ENCODE assay signal across 9 cellular contexts in the genomic region with DNA sequence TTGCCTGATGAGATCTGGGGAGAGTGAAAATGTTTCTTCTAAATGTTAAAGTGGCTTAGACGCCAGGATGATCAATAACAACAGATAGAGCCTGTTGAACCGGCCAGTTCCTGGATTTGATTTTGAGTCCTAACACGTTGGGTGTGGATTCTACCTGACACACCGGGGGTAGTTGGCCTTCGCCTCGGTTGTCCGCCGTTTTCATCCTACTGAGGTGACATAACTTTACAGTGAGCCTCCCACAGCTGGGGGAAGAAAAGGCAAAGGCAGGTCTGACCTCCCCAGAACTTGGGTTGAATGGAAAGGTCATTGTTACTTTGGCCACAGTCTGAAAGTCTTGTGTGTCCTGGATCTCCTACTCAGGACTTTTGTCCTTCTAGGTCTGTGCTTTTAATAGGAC. TPM values are rescaled to one million over a fixed set of nuclear protein-coding genes. Genes with fewer than 3 reads are reported as not detected.
DNase-seq lines count a peak whose midpoint lies in the region; ATAC-seq and TF ChIP-seq lines count a peak whose summit lies in the region.
"Had no signal": no experiment of that assay in that cellular context is flagged by ENCODE, and none has a peak within 500 bp of the region (broad histone marks: within the 10 kb centered on the region; RNA-seq: fewer than 3 reads in every experiment).

No MANE protein-coding gene starts in this region.

- DNase-seq in A673 (ENCODE audit: low spot score) (no peak), IMR-90 (no peak), NCI-H2227 (lab: John Stamatoyannopoulos, UW; ENCODE audit: unreplicated experiment) (no peak), NCI-H2107 (lab: John Stamatoyannopoulos, UW) (no peak), ureter (ENCODE audit: low spot score) (no peak), germinal center (ENCODE audit: low spot score) (no peak)
- DNase-seq in central memory CD8-positive, alpha-beta T cell (ENCODE audit: low spot score in 2 of 2), result no peak
- DNase-seq: NCI-H1694 had no signal

- peak overlapping the region; percentile 91 for H3K9ac ChIP-seq in IMR-90 (ENCODE audit: low read depth, low read length)

- peak overlapping the region; percentile 7; the same call in 1 of the 3 replicates for H2BK15ac ChIP-seq in IMR-90 (ENCODE audit: low read depth, low read length)

- peak overlapping the region; percentile 45 for H3K56ac ChIP-seq in IMR-90 (ENCODE audit: extremely low read depth, insufficient read depth, low read length)

- TF ChIP-seq CTCF in A673 (conservative IDR thresholded peaks at IDR 0.05; ENCODE audit: low read depth, low read length) (no peak), IMR-90 (conservative IDR thresholded peaks at IDR 0.05; ENCODE audit: low read depth, low read length) (no peak)

- H3K27me3 ChIP-seq in A673 (replicated peaks; ENCODE audit: insufficient read depth, low read depth, low read length, poor library complexity) (no peaks in the 10 kb centered on the region), IMR-90 (ENCODE audit: control insufficient read depth, insufficient read depth, low read length) (no peaks in the 10 kb centered on the region), muscle layer of duodenum (ENCODE audit: low read depth, low read length) (no peaks in the 10 kb centered on the region)

- dilution Hi-C loops in IMR-90 (cut with HindIII; ENCODE audit: low sequenced_read_pairs, unreplicated experiment), result no loop called here

- peak overlapping the region; percentile 5; the same call in 1 of the 2 replicates for H4K5ac ChIP-seq in IMR-90 (ENCODE audit: low read depth, low read length)

- no peak overlapping the region for H2AFZ ChIP-seq in IMR-90 (replicated peaks; ENCODE audit: low read length, poor library complexity)

- peaks cover 47% of the 10 kb centered on the region for H3K36me3 ChIP-seq in A673 (ENCODE audit: insufficient read depth, low read length, poor library complexity, severe bottlenecking)
- H3K36me3 ChIP-seq in IMR-90 (ENCODE audit: control insufficient read depth, insufficient read depth, low read length), result peaks cover 16% of the 10 kb centered on the region
- peaks cover 15 to 18% of the 10 kb centered on the region in 2 donors for H3K36me3 ChIP-seq in muscle layer of duodenum (ENCODE audit: control insufficient read depth in 1 of 2, insufficient read depth in 2 of 2, low read length in 2 of 2)

- no peak for TF ChIP-seq RAD21 in IMR-90 (IDR thresholded peaks at IDR 0.05; ENCODE audit: low read length)

- peak overlapping the region; percentile 74 for H3K14ac ChIP-seq in IMR-90 (replicated peaks; ENCODE audit: low read depth, low read length)

- H4K20me1 ChIP-seq in IMR-90 (ENCODE audit: insufficient read depth, low read length), result peaks cover 29% of the 10 kb centered on the region; the same call in 1 of the 2 replicates

- peaks cover 13% of the 10 kb centered on the region; the same call in 1 of the 2 replicates for H3K9me1 ChIP-seq in IMR-90 (ENCODE audit: insufficient read depth, low read length)

- POLR2A ChIA-PET in A673 (lab: Charles Lee; ENCODE audit: low non-redundant PET), result no interaction called here
- POLR2A ChIA-PET in IMR-90 (lab: Charles Lee; ENCODE audit: unreplicated experiment), result interaction anchor here (0.7 to 2.9 kb wide), 2 partner anchors 12 to 22 kb away, joined by 3 to 22 read pairs; no protein-coding TSS in a partner anchor

- H3K4me2 ChIP-seq in IMR-90 (ENCODE audit: low read depth, low read length), result peak overlapping the region; percentile 97

- peaks cover 18% of the 10 kb centered on the region for H3K4me1 ChIP-seq in A673 (ENCODE audit: insufficient read depth, low read length, poor library complexity, severe bottlenecking)
- peaks cover 6% of the 10 kb centered on the region for H3K4me1 ChIP-seq in IMR-90 (ENCODE audit: control insufficient read depth, insufficient read depth, low read length)
- H3K4me1 ChIP-seq in muscle layer of duodenum (ENCODE audit: control insufficient read depth in 1 of 2, insufficient read depth in 2 of 2, low read length in 2 of 2), result peaks cover 0 to 13% of the 10 kb centered on the region in 2 donors

- no peak for ATAC-seq in IMR-90 (ENCODE audit: low read depth)
- no peak for ATAC-seq in central memory CD8-positive, alpha-beta T cell (replicated peaks; ENCODE audit: extremely low read depth, poor library complexity, severe bottlenecking)

- peak overlapping the region in 1 of 2 experiments; percentile 40; a peak in 1 of 4 replicates for H4K8ac ChIP-seq in IMR-90 (ENCODE audit: low read depth in 2 of 2, low read length in 2 of 2)

- H3K27me3 Mint-ChIP-seq in central memory CD8-positive, alpha-beta T cell, result no peaks in the 10 kb centered on the region

- H4K91ac ChIP-seq in IMR-90 (ENCODE audit: insufficient read depth, low read depth, low read length), result peak overlapping the region; percentile 17; the same call in 1 of the 2 replicates

- no peak overlapping the region for H2BK20ac ChIP-seq in IMR-90 (ENCODE audit: low read depth, low read length)

- H3K27ac ChIP-seq in A673 (ENCODE audit: low read depth, low read length, poor library complexity, severe bottlenecking) (peak overlapping the region; percentile 94), IMR-90 (ENCODE audit: insufficient read depth, low read length) (peak overlapping the region; percentile 85), muscle layer of duodenum (ENCODE audit: low read length) (peak overlapping the region; percentile 24)

- peak overlapping the region; percentile 90 for H3K4me3 Mint-ChIP-seq in central memory CD8-positive, alpha-beta T cell

- H3K9me3 Mint-ChIP-seq in central memory CD8-positive, alpha-beta T cell, result no peaks in the 10 kb centered on the region

- WGBS in IMR-90 (ENCODE audit: extremely low coverage in 2 of 2, insufficient read length in 1 of 2), 2 experiments, result 0% methylated on average over 3 of the region's 8 CpGs; no CpG with 5 or more reads in 1 of the 2 experiments

- no peak overlapping the region for H3K27ac Mint-ChIP-seq in central memory CD8-positive, alpha-beta T cell (ENCODE audit: low read depth)

- in situ Hi-C loops in IMR-90 (cut with MboI; ENCODE audit: low sequenced_read_pairs), result no loop called here

- H3K9me3 ChIP-seq in A673 (ENCODE audit: low read depth, low read length, poor library complexity, severe bottlenecking), result no peaks in the 10 kb centered on the region
- no peaks in the 10 kb centered on the region for H3K9me3 ChIP-seq in IMR-90 (ENCODE audit: control insufficient read depth, insufficient read depth, low read length)
- H3K9me3 ChIP-seq in muscle layer of duodenum (ENCODE audit: control insufficient read depth in 1 of 2, low read length in 2 of 2), result no peaks in the 10 kb centered on the region

- TF ChIP-seq POLR2A in IMR-90 (IDR thresholded peaks at IDR 0.05; ENCODE audit: low read depth, low read length), result no peak

- peak overlapping the region; percentile 79 for H3K23ac ChIP-seq in IMR-90 (ENCODE audit: low read depth, low read length)

- intact Hi-C loops in A673 (cut with micrococcal nuclease; ENCODE audit: unreplicated experiment) (no loop called here), IMR-90 (cut with micrococcal nuclease) (no loop called here)

- H2BK5ac ChIP-seq in IMR-90 (ENCODE audit: low read depth, low read length, poor library complexity, severe bottlenecking), result peak overlapping the region; percentile 77

- peaks cover 11% of the 10 kb centered on the region for H3K4me1 Mint-ChIP-seq in central memory CD8-positive, alpha-beta T cell

- H3K36me3 Mint-ChIP-seq in central memory CD8-positive, alpha-beta T cell (ENCODE audit: insufficient read depth), result peaks cover 17% of the 10 kb centered on the region

- H3K79me1 ChIP-seq in IMR-90 (ENCODE audit: low read depth in 1 of 2, low read length in 2 of 2), result peaks cover 16 to 31% of the 10 kb centered on the region in 2 experiments

- H2AK9ac ChIP-seq in IMR-90 (replicated peaks; ENCODE audit: low read depth, low read length, poor library complexity), result peak overlapping the region; percentile 99

- H3K18ac ChIP-seq in IMR-90 (ENCODE audit: low read depth, low read length), result peak overlapping the region; percentile 11

- peak overlapping the region; percentile 95 for H3K4me3 ChIP-seq in A673 (ENCODE audit: low read depth, low read length, poor library complexity, severe bottlenecking)
- peak overlapping the region; percentile 76 for H3K4me3 ChIP-seq in IMR-90 (ENCODE audit: insufficient read depth, low read depth, low read length)
- H3K4me3 ChIP-seq in muscle layer of duodenum (ENCODE audit: low read depth in 1 of 2, low read length in 2 of 2), result peak overlapping the region; percentile 78 to 94

- H3K4ac ChIP-seq in IMR-90 (ENCODE audit: low read depth, low read length), result peak overlapping the region; percentile 67

- no TSS peak for BruUV-seq in A673 (replicated peaks; lab: Mats Ljungman, UMichigan)
- no TSS peak for BruUV-seq in IMR-90 (replicated peaks; lab: Mats Ljungman, UMichigan)

- H2BK120ac ChIP-seq in IMR-90 (ENCODE audit: low read depth, low read length), result no peak overlapping the region

- H2AK5ac ChIP-seq in IMR-90 (ENCODE audit: low read depth, low read length), result peak overlapping the region; percentile 57; the same call in 1 of the 2 replicates

- CTCF ChIA-PET in A673 (lab: Charles Lee), result interaction anchor here (0.6 kb wide), 1 partner anchor 155 kb away, joined by 4 read pairs; no protein-coding TSS in a partner anchor
- CTCF ChIA-PET in IMR-90 (lab: Yijun Ruan, JAX), result interaction anchor here (1.2 kb wide), 1 partner anchor 30 kb away, joined by 3 read pairs; a partner anchor contains a TSS

TF ChIP-seq in IMR-90, 13 proteins besides CTCF, POLR2A, EP300 and RAD21 (continues in another document):
- TF ChIP-seq BHLHE40 (IDR thresholded peaks at IDR 0.05; ENCODE audit: low read depth, low read length) (no peak), MAZ (IDR thresholded peaks at IDR 0.05; ENCODE audit: borderline replicate concordance, low read depth, low read length) (no peak), SMC3 (IDR thresholded peaks at IDR 0.05; ENCODE audit: low read depth, low read length) (no peak), CEBPB (IDR thresholded peaks at IDR 0.05; ENCODE audit: low read depth, low read length) (no peak)

RNA-seq across cellular contexts. Expression of a gene that starts 1.1 kb away (rescaled TPM):
- total RNA-seq in A673 (2021) (423 and 451 TPM in 2 replicates), IMR-90 (2012; rRNA removed) (187 and 216 TPM in 2 replicates), ureter (85.1 TPM)
- polyA plus RNA-seq in IMR-90 (2012; rRNA removed), result 103 and 118 TPM in 2 replicates
- 89.5 and 99.0 TPM in 2 replicates for polyA plus RNA-seq in IMR-90 (2012; cell fraction: cytosol; rRNA removed)
- 78.3 and 98.0 TPM in 2 replicates for polyA plus RNA-seq in IMR-90 (2012; cell fraction: nucleus; rRNA removed; ENCODE audit: low replicate concordance)

RNA-seq across cellular contexts. Expression of a gene that starts 30.2 kb away (rescaled TPM):
- total RNA-seq in A673 (2021) (37.7 and 42.2 TPM in 2 replicates), IMR-90 (2012; rRNA removed) (9.9 and 11.4 TPM in 2 replicates), ureter (14.9 TPM)
- polyA plus RNA-seq in IMR-90 (2012; rRNA removed), result 10.6 and 12.3 TPM in 2 replicates
- 5.4 and 6.6 TPM in 2 replicates for polyA plus RNA-seq in IMR-90 (2012; cell fraction: cytosol; rRNA removed)
- polyA plus RNA-seq in IMR-90 (2012; cell fraction: nucleus; rRNA removed; ENCODE audit: low replicate concordance), result 3.8 and 5.6 TPM in 2 replicates

RNA-seq across cellular contexts. Expression of a gene that starts 49.8 kb away (rescaled TPM):
- total RNA-seq in A673 (2021), result 1.4 and 2.0 TPM in 2 replicates
- total RNA-seq in IMR-90 (2012; rRNA removed), result not detected in 2 replicates
- 0.10 and 0.13 TPM in 2 replicates for polyA plus RNA-seq in IMR-90 (2012; rRNA removed)
- polyA plus RNA-seq in IMR-90 (2012; cell fraction: cytosol; rRNA removed), result 0.03 and 0.05 TPM in 2 replicates
- polyA plus RNA-seq in IMR-90 (2012; cell fraction: nucleus; rRNA removed; ENCODE audit: low replicate concordance), result 0.22 and 0.26 TPM in 2 replicates
- 0.47 TPM for total RNA-seq in ureter

Comparison
In these comparisons a context has a peak if more than half of its experiments do, and no peak if none do; other contexts are left out.
1. H3K27ac ChIP-seq: peak in every context shown above with its lines; median percentile 94 in A673; 85 in IMR-90; 24 in muscle layer of duodenum.